Comparison of ENCODE assay signal across 9 cellular contexts in the genomic region with DNA sequence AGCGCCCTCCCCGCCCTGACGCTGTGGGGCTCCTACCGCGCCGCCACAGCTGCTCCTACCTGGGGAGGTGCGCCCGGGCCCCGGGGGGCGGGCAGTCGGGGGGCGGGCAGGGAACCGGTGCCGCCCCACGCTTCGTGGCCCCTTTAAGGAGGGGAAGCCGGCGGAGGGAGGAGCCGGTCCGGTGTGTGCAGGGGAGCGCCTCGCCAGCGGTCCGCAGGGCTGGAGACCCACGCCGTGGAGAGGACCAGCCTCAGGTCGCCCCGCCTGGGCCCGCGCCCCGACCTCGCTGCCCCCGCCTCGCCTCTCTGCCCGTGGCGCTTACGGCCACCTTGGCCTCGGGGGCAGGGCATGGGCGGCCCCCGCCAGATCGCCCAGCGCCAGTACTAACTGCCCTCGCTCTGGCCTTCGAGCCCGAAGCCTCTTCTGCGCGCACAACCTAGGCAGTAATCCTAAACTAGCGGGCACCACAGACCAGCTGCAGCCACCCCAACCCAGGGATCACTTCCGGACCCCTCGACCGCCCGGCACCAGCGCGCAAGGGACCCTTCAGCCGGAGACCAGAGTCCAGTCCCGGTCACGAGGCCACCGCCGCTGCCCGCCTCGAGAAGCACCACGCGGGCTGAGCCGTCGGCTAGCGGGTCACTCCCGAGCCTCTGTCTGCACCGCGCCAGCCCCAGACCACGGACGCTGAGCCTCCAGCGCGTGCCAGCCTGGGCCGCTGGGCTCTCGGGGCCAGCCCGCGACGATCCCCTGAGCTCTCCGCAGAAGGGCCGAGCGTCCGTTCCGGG. TPM values are rescaled to one million over a fixed set of nuclear protein-coding genes. Genes with fewer than 3 reads are reported as not detected.
A peak's percentile ranks its signal among the peaks of the same experiment; 100 is the strongest.
DNase-seq lines count a peak whose midpoint lies in the region; ATAC-seq and TF ChIP-seq lines count a peak whose summit lies in the region.
"Had no signal": no experiment of that assay in that cellular context is flagged by ENCODE, and none has a peak within 500 bp of the region (broad histone marks: within the 10 kb centered on the region; RNA-seq: fewer than 3 reads in every experiment).

A gene (plus strand): TSS at position 171 of the 788 bp plus-strand sequence. CDS start 689 bp downstream, outside the sequence.

- CTCF ChIA-PET in MCF 10A (lab: Yijun Ruan, JAX), result interaction anchor here (0.8 kb wide), 1 partner anchor 1121 kb away, joined by 3 read pairs; no protein-coding TSS in a partner anchor

- H3K27me3 ChIP-seq in breast epithelium (peaks cover 12 to 100% of the 10 kb centered on the region in 2 donors), lung (ENCODE audit: control insufficient read depth, insufficient read depth) (peaks cover 14% of the 10 kb centered on the region)

- no peak for TF ChIP-seq POLR2A in breast epithelium (IDR thresholded peaks at IDR 0.05)

- POLR2A ChIA-PET in MCF 10A (lab: Yijun Ruan, JAX), result no interaction called here
- POLR2A ChIA-PET in activated naive CD8-positive, alpha-beta T cell treated with anti-CD3 and anti-CD28 coated beads, Interleukin-2, amount 10 ng/mL, durations not matched to agents 7 days and 5 days (lab: Charles Lee), result no interaction called here

- peak; percentile 13 for ATAC-seq in activated naive CD8-positive, alpha-beta T cell treated with anti-CD3 and anti-CD28 coated beads, Interleukin-2, amount 10 ng/mL, durations not matched to agents 7 days and 5 days (ENCODE audit: low read depth)
- ATAC-seq in lung (ENCODE audit: insufficient read depth, low FRiP score), result peak; percentile 43
- ATAC-seq: K562 had no signal

- BruUV-seq in MCF 10A (replicated peaks; lab: Mats Ljungman, UMichigan), result no TSS peak

- no peak for TF ChIP-seq CTCF in breast epithelium (IDR thresholded peaks at IDR 0.05)
- no peak for TF ChIP-seq CTCF in MCF 10A (IDR thresholded peaks at IDR 0.05; ENCODE audit: unreplicated experiment)
- TF ChIP-seq CTCF in lung (IDR thresholded peaks at IDR 0.05; ENCODE audit: control extremely low read depth, extremely low read depth), result no peak
- TF ChIP-seq CTCF in type B pancreatic cell (conservative IDR thresholded peaks at IDR 0.05), result no peak

- H3K27ac ChIP-seq in breast epithelium, result no peak within 1 kb of the TSS
- no peak within 1 kb of the TSS for H3K27ac ChIP-seq in lung (ENCODE audit: low read depth in 1 of 2, low read length in 1 of 2)

- H3K4me3 ChIP-seq in breast epithelium, result peak within 1 kb of the TSS; percentile 25 to 71 (median 44)
- no peak within 1 kb of the TSS for H3K4me3 ChIP-seq in lung
- H3K4me3 ChIP-seq: K562 had no signal

- intact Hi-C loops in breast epithelium (cut with DNase I; ENCODE audit: low total_unique reads), result no loop called here
- intact Hi-C loops in MCF 10A (cut with micrococcal nuclease), result no loop called here

- peaks cover 0 to 5% of the 10 kb centered on the region in 2 donors for H3K9me3 ChIP-seq in breast epithelium
- peaks cover 0 to 15% of the 10 kb centered on the region in 2 donors for H3K9me3 ChIP-seq in lung (ENCODE audit: control insufficient read depth in 2 of 2, insufficient read depth in 1 of 2, low read length in 1 of 2)

- H3K36me3 ChIP-seq in breast epithelium (no peaks in the 10 kb centered on the region), lung (ENCODE audit: control insufficient read depth in 2 of 2, insufficient read depth in 2 of 2, low read length in 2 of 2) (no peaks in the 10 kb centered on the region)

- H3K4me3 Mint-ChIP-seq in MCF 10A (ENCODE audit: unreplicated experiment), result no peak within 1 kb of the TSS
- H3K4me3 Mint-ChIP-seq in activated naive CD8-positive, alpha-beta T cell treated with anti-CD3 and anti-CD28 coated beads, Interleukin-2, amount 10 ng/mL, durations not matched to agents 7 days and 5 days, result peak within 1 kb of the TSS; percentile 84
- peak within 1 kb of the TSS; percentile 92 for H3K4me3 Mint-ChIP-seq in type B pancreatic cell

- DNase-seq in breast epithelium (ENCODE audit: low spot score in 2 of 2), result no peak
- DNase-seq in MCF 10A (ENCODE audit: unreplicated experiment), result no peak
- peak; percentile 49 for DNase-seq in activated naive CD8-positive, alpha-beta T cell treated with anti-CD3 and anti-CD28 coated beads, Interleukin-2, amount 10 ng/mL, durations not matched to agents 7 days and 5 days
- DNase-seq in lung (ENCODE audit: low spot score), result no peak
- DNase-seq in type B pancreatic cell (ENCODE audit: extremely low spot score, unreplicated experiment), result no peak
- DNase-seq in middle frontal gyrus (ENCODE audit: extremely low spot score, low spot score), result no peak
- DNase-seq in glomerular visceral epithelial cell (ENCODE audit: extremely low spot score), result no peak
- no peak for DNase-seq in NCI-H2081 (lab: John Stamatoyannopoulos, UW)

- peaks cover 46% of the 10 kb centered on the region for H3K27me3 Mint-ChIP-seq in MCF 10A (ENCODE audit: insufficient read depth, unreplicated experiment)
- H3K27me3 Mint-ChIP-seq in activated naive CD8-positive, alpha-beta T cell treated with anti-CD3 and anti-CD28 coated beads, Interleukin-2, amount 10 ng/mL, durations not matched to agents 7 days and 5 days, result peaks cover 84% of the 10 kb centered on the region
- peaks cover 91% of the 10 kb centered on the region for H3K27me3 Mint-ChIP-seq in type B pancreatic cell

- no peaks in the 10 kb centered on the region for H3K4me1 Mint-ChIP-seq in MCF 10A (ENCODE audit: insufficient read depth, unreplicated experiment)
- H3K4me1 Mint-ChIP-seq in activated naive CD8-positive, alpha-beta T cell treated with anti-CD3 and anti-CD28 coated beads, Interleukin-2, amount 10 ng/mL, durations not matched to agents 7 days and 5 days, result peaks cover 15% of the 10 kb centered on the region
- no peaks in the 10 kb centered on the region for H3K4me1 Mint-ChIP-seq in type B pancreatic cell (ENCODE audit: unreplicated experiment)

- 2% methylated on average over 59 to 83 of the region's 83 CpGs for WGBS in lung, 2 donors

- H3K4me1 ChIP-seq in breast epithelium, result peaks cover 5 to 6% of the 10 kb centered on the region in 2 donors
- H3K4me1 ChIP-seq in lung (ENCODE audit: control insufficient read depth in 2 of 2, insufficient read depth in 2 of 2, low read length in 2 of 2), result peaks cover 7 to 26% of the 10 kb centered on the region in 2 donors

- H3K36me3 Mint-ChIP-seq in MCF 10A (ENCODE audit: insufficient read depth, unreplicated experiment), result no peaks in the 10 kb centered on the region
- H3K36me3 Mint-ChIP-seq in activated naive CD8-positive, alpha-beta T cell treated with anti-CD3 and anti-CD28 coated beads, Interleukin-2, amount 10 ng/mL, durations not matched to agents 7 days and 5 days, result no peaks in the 10 kb centered on the region
- no peaks in the 10 kb centered on the region for H3K36me3 Mint-ChIP-seq in type B pancreatic cell

- H3K9me3 Mint-ChIP-seq in MCF 10A (ENCODE audit: unreplicated experiment), result no peaks in the 10 kb centered on the region
- H3K9me3 Mint-ChIP-seq in activated naive CD8-positive, alpha-beta T cell treated with anti-CD3 and anti-CD28 coated beads, Interleukin-2, amount 10 ng/mL, durations not matched to agents 7 days and 5 days, result no peaks in the 10 kb centered on the region
- H3K9me3 Mint-ChIP-seq in type B pancreatic cell, result no peaks in the 10 kb centered on the region

- H3K27ac Mint-ChIP-seq in MCF 10A (ENCODE audit: low read depth, unreplicated experiment), result no peak within 1 kb of the TSS
- H3K27ac Mint-ChIP-seq in activated naive CD8-positive, alpha-beta T cell treated with anti-CD3 and anti-CD28 coated beads, Interleukin-2, amount 10 ng/mL, durations not matched to agents 7 days and 5 days, result peak within 1 kb of the TSS; percentile 70
- H3K27ac Mint-ChIP-seq in type B pancreatic cell, result no peak within 1 kb of the TSS

RNA-seq across cellular contexts. Expression of the gene that starts here (rescaled TPM):
- total RNA-seq in breast epithelium (not detected), MCF 10A (2022) (not detected in 2 replicates), lung (under 1 TPM in 1 of 2 donors, not detected in 1; 0.06 TPM), type B pancreatic cell (ENCODE audit: low replicate concordance) (2.4 and 4.2 TPM in 2 replicates)
- under 1 TPM in 1 of 2 experiments, not detected in 1; 0.09 TPM for total RNA-seq in activated naive CD8-positive, alpha-beta T cell treated with anti-CD3 and anti-CD28 coated beads, Interleukin-2, amount 10 ng/mL, durations not matched to agents 7 days and 5 days
- under 1 TPM; 0.08 to 0.14 TPM for polyA plus RNA-seq in lung
- total RNA-seq: K562 had no signal
- polyA plus RNA-seq: K562 had no signal

Comparison
In these comparisons a context has a peak if more than half of its experiments do, and no peak if none do; other contexts are left out.
1. Peak in DNase-seq and ATAC-seq in activated naive CD8-positive, alpha-beta T cell treated with anti-CD3 and anti-CD28 coated beads, Interleukin-2, amount 10 ng/mL, durations not matched to agents 7 days and 5 days; RNA of the gene not detected or under 1 TPM.
2. Peak in ATAC-seq in lung; RNA of the gene not detected or under 1 TPM.